8 cellular contexts compared by ENCODE assay signal in genomic region chr7:142581341-142581740, GRCh38.
DNase-seq lines count a peak whose midpoint lies in the region; ATAC-seq, FAIRE-seq and TF ChIP-seq lines count a peak whose summit lies in the region.

No MANE protein-coding gene starts in this region.

- dilution Hi-C loops in IMR-90 (cut with HindIII; ENCODE audit: low sequenced_read_pairs, unreplicated experiment): no loop called here

- H3K9ac ChIP-seq in IMR-90 (ENCODE audit: low read depth, low read length): no peak overlapping the region
- H3K9ac ChIP-seq in GM12878 (ENCODE audit: control insufficient read depth, insufficient read depth, low read length): no peak overlapping the region

- H3K4me2 ChIP-seq in IMR-90 (ENCODE audit: low read depth, low read length) (no peak overlapping the region), GM12878 (ENCODE audit: control insufficient read depth, insufficient read depth) (peak overlapping the region; percentile 40)

- no peak overlapping the region for H3K56ac ChIP-seq in IMR-90 (ENCODE audit: extremely low read depth, insufficient read depth, low read length)

- no peak for TF ChIP-seq RAD21 in IMR-90 (IDR thresholded peaks at IDR 0.05; ENCODE audit: low read length)
- TF ChIP-seq RAD21 in GM12878 (IDR thresholded peaks at IDR 0.05; ENCODE audit: insufficient read depth, low read depth, low read length): no peak

- H3K27ac ChIP-seq in IMR-90 (ENCODE audit: insufficient read depth, low read length): no peak overlapping the region
- no peak overlapping the region for H3K27ac ChIP-seq in GM12878 (ENCODE audit: control insufficient read depth, insufficient read depth)
- no peak overlapping the region for H3K27ac ChIP-seq in vagina
- no peak overlapping the region for H3K27ac ChIP-seq in adrenal gland

- peak overlapping the region; percentile 53; the same call in 1 of the 2 replicates for H3K14ac ChIP-seq in IMR-90 (replicated peaks; ENCODE audit: low read depth, low read length)

- no peak overlapping the region for H3K4me3 ChIP-seq in GM12865 (ENCODE audit: low read depth, low read length)
- no peak overlapping the region for H3K4me3 ChIP-seq in IMR-90 (ENCODE audit: insufficient read depth, low read depth, low read length)
- no peak overlapping the region for H3K4me3 ChIP-seq in GM12878
- H3K4me3 ChIP-seq in vagina: no peak overlapping the region
- H3K4me3 ChIP-seq in adrenal gland: no peak overlapping the region

- peak; percentile 89 for ATAC-seq in GM21528 (IDR thresholded peaks at IDR 0.05; ENCODE audit: low FRiP score, unreplicated experiment)
- ATAC-seq in IMR-90 (ENCODE audit: low read depth): peak; percentile 31; the same call in 1 of the 2 replicates
- ATAC-seq in GM12878: peak; percentile 65

- H2BK20ac ChIP-seq in IMR-90 (ENCODE audit: low read depth, low read length): peak overlapping the region; percentile 53; the same call in 1 of the 2 replicates

- H3K4ac ChIP-seq in IMR-90 (ENCODE audit: low read depth, low read length): peak overlapping the region; percentile 34; the same call in 1 of the 2 replicates

- H3K9me3 ChIP-seq in IMR-90 (ENCODE audit: control insufficient read depth, insufficient read depth, low read length) (no peaks in the 10 kb centered on the region), GM12878 (replicated peaks; ENCODE audit: control insufficient read depth, insufficient read depth, low read length) (no peaks in the 10 kb centered on the region), vagina (no peaks in the 10 kb centered on the region), adrenal gland (replicated peaks in 1 of 3) (no peaks in the 10 kb centered on the region)

- peak overlapping the region; percentile 4 for H2BK120ac ChIP-seq in IMR-90 (ENCODE audit: low read depth, low read length)

- RAD21 ChIA-PET in GM12878 (lab: Charles Lee; ENCODE audit: unreplicated experiment): interaction anchor here (1.3 to 5.6 kb wide), 3 partner anchors 22 to 227 kb away, joined by 3 to 127 read pairs (median 6); no protein-coding TSS in a partner anchor

- DNase-seq in GM12865 (ENCODE audit: low read depth) (peak; percentile 50), IMR-90 (no peak), GM12878 (ENCODE audit: low read depth, low spot score) (no peak), vagina (ENCODE audit: extremely low spot score in 2 of 2) (no peak), H4 (ENCODE audit: low spot score) (no peak), adrenal gland (no peak), NCI-H524 treated with DMSO at 0.1 percent for 48 hours (lab: John Stamatoyannopoulos, UW) (no peak)

- H3K18ac ChIP-seq in IMR-90 (ENCODE audit: low read depth, low read length): no peak overlapping the region

- BruUV-seq in IMR-90 (replicated peaks; lab: Mats Ljungman, UMichigan) (no TSS peak), GM12878 (replicated peaks; lab: Mats Ljungman, UMichigan) (no TSS peak)

- peaks cover 8% of the 10 kb centered on the region for H3K9me1 ChIP-seq in IMR-90 (ENCODE audit: insufficient read depth, low read length)

- SMC1A ChIA-PET in GM12878 (lab: Charles Lee; ENCODE audit: uncharacterized antibody, unreplicated experiment): interaction anchor here (0.9 to 3.7 kb wide), 4 partner anchors 18 to 231 kb away, joined by 3 to 12 read pairs (median 6); no protein-coding TSS in a partner anchor

- no peak for TF ChIP-seq EP300 in GM12878 (IDR thresholded peaks at IDR 0.05; ENCODE audit: borderline replicate concordance in 1 of 2, control insufficient read depth in 1 of 2, low read depth in 2 of 2, low read length in 2 of 2)

- in situ Hi-C loops in IMR-90 (cut with MboI; ENCODE audit: low sequenced_read_pairs): no loop called here
- in situ Hi-C loops in GM12878 (cut with MboI): no loop called here

- H4K8ac ChIP-seq in IMR-90 (ENCODE audit: low read depth in 2 of 2, low read length in 2 of 2): peak overlapping the region; percentile 36 to 84; a peak in 3 of 4 replicates

- no peak overlapping the region for H2AK5ac ChIP-seq in IMR-90 (ENCODE audit: low read depth, low read length)

- no peak overlapping the region for H2BK5ac ChIP-seq in IMR-90 (ENCODE audit: low read depth, low read length, poor library complexity, severe bottlenecking)

- CTCF ChIA-PET in IMR-90 (lab: Yijun Ruan, JAX): interaction anchor here (1.3 kb wide), 1 partner anchor 46 kb away, joined by 3 read pairs; no protein-coding TSS in a partner anchor
- CTCF ChIA-PET in GM12878 (lab: Yijun Ruan, JAX): interaction anchor here (1.0 to 6.2 kb wide), 6 partner anchors 9 to 634 kb away, joined by 3 to 165 read pairs (median 4); no protein-coding TSS in a partner anchor

- no peaks in the 10 kb centered on the region for H3K79me2 ChIP-seq in GM12878 (ENCODE audit: control insufficient read depth, insufficient read depth, low read length)

- H3K27me3 ChIP-seq in IMR-90 (ENCODE audit: control insufficient read depth, insufficient read depth, low read length) (no peaks in the 10 kb centered on the region), GM12878 (replicated peaks in 1 of 2; ENCODE audit: control insufficient read depth in 2 of 2, insufficient read depth in 2 of 2, low read length in 1 of 2) (no peaks in the 10 kb centered on the region), vagina (no peaks in the 10 kb centered on the region), adrenal gland (no peaks in the 10 kb centered on the region)

- H4K20me1 ChIP-seq in IMR-90 (ENCODE audit: insufficient read depth, low read length) (no peaks in the 10 kb centered on the region), GM12878 (ENCODE audit: control insufficient read depth, insufficient read depth) (no peaks in the 10 kb centered on the region)

- no peak for FAIRE-seq in GM12878 (lab: Jason Lieb, UNC)

- H3K36me3 ChIP-seq in IMR-90 (ENCODE audit: control insufficient read depth, insufficient read depth, low read length): no peaks in the 10 kb centered on the region
- H3K36me3 ChIP-seq in GM12878 (ENCODE audit: control insufficient read depth in 2 of 2, insufficient read depth in 2 of 2, low read length in 1 of 2): no peaks in the 10 kb centered on the region
- no peaks in the 10 kb centered on the region for H3K36me3 ChIP-seq in vagina
- no peaks in the 10 kb centered on the region for H3K36me3 ChIP-seq in adrenal gland (replicated peaks in 1 of 2)

- no peak for TF ChIP-seq POLR2A in IMR-90 (IDR thresholded peaks at IDR 0.05; ENCODE audit: low read depth, low read length)
- no peak for TF ChIP-seq POLR2A in GM12878 (IDR thresholded peaks at IDR 0.05; ENCODE audit: low read depth, low read length)
- no peak for TF ChIP-seq POLR2A in vagina (IDR thresholded peaks at IDR 0.05)
- no peak for TF ChIP-seq POLR2A in adrenal gland (IDR thresholded peaks at IDR 0.05)

- H3K4me1 ChIP-seq in IMR-90 (ENCODE audit: control insufficient read depth, insufficient read depth, low read length) (peaks cover 7% of the 10 kb centered on the region), GM12878 (ENCODE audit: control insufficient read depth, insufficient read depth, low read length) (peaks cover 10% of the 10 kb centered on the region), vagina (no peaks in the 10 kb centered on the region), adrenal gland (replicated peaks in 1 of 2) (no peaks in the 10 kb centered on the region)

- no peak overlapping the region for H2AK9ac ChIP-seq in IMR-90 (replicated peaks; ENCODE audit: low read depth, low read length, poor library complexity)

- H2BK15ac ChIP-seq in IMR-90 (ENCODE audit: low read depth, low read length): peak overlapping the region; percentile 18; the same call in 1 of the 3 replicates

- no CpG with 5 or more reads among the region's 4 CpGs for WGBS in IMR-90 (ENCODE audit: extremely low coverage in 2 of 2, insufficient read length in 1 of 2), 2 experiments
- WGBS in GM12878 (ENCODE audit: insufficient coverage, insufficient replicate concordance, low lambda C conversion rate, missing lambda C conversion rate): 26% methylated on average over 4 of the region's 4 CpGs
- 47 to 61% (median 51%) methylated on average over 4 of the region's 4 CpGs for WGBS in adrenal gland, 4 donors

- H3K79me1 ChIP-seq in IMR-90 (ENCODE audit: low read depth in 1 of 2, low read length in 2 of 2): no peaks in the 10 kb centered on the region

- POLR2A ChIA-PET in IMR-90 (lab: Charles Lee; ENCODE audit: unreplicated experiment): no interaction called here
- POLR2A ChIA-PET in GM12878 (lab: Charles Lee): no interaction called here

- intact Hi-C loops in IMR-90 (cut with micrococcal nuclease) (no loop called here), GM12878 (cut with micrococcal nuclease; ENCODE audit: unreplicated experiment) (no loop called here), vagina (cut with DNase I) (no loop called here), adrenal gland (cut with DNase I) (no loop called here)

- peak overlapping the region; percentile 82 for H2AFZ ChIP-seq in IMR-90 (replicated peaks; ENCODE audit: low read length, poor library complexity)
- peak overlapping the region; percentile 97 for H2AFZ ChIP-seq in GM12878 (ENCODE audit: control insufficient read depth, low read depth, low read length)

- no peak overlapping the region for H4K5ac ChIP-seq in IMR-90 (ENCODE audit: low read depth, low read length)

- no peak overlapping the region for H3K23ac ChIP-seq in IMR-90 (ENCODE audit: low read depth, low read length)

- TF ChIP-seq CTCF in GM12865 (IDR thresholded peaks at IDR 0.05; ENCODE audit: insufficient read depth, low read depth, low read length, missing control alignments) (no peak), IMR-90 (conservative IDR thresholded peaks at IDR 0.05; ENCODE audit: low read depth, low read length) (no peak), GM12878 (IDR thresholded peaks at IDR 0.05 in 2 of 3, conservative IDR thresholded peaks at IDR 0.05 in 1 of 3; ENCODE audit: control insufficient read depth in 2 of 3, extremely low read depth in 1 of 3, insufficient read depth in 1 of 3, low read depth in 3 of 3, low read length in 3 of 3) (no peak), vagina (IDR thresholded peaks at IDR 0.05) (no peak), adrenal gland (IDR thresholded peaks at IDR 0.05) (no peak)

- H4K91ac ChIP-seq in IMR-90 (ENCODE audit: insufficient read depth, low read depth, low read length): peak overlapping the region; percentile 37; the same call in 1 of the 2 replicates

TF ChIP-seq in GM12878, 131 proteins besides CTCF, POLR2A, EP300 and RAD21 (continues in another document):
- TF ChIP-seq ZNF274 (IDR thresholded peaks at IDR 0.05; ENCODE audit: insufficient read depth, insufficient read length): no peak
- TF ChIP-seq MTA2 (IDR thresholded peaks at IDR 0.05; ENCODE audit: low read depth): 0 out of 2 replicates have a peak, but pooled peaks have one; percentile 15
- TF ChIP-seq FOXM1 (IDR thresholded peaks at IDR 0.05; ENCODE audit: low read depth, low read length): no peak
- no peak for TF ChIP-seq IRF4 (IDR thresholded peaks at IDR 0.05; ENCODE audit: low read depth, low read length)
- no peak for TF ChIP-seq ATF7 (IDR thresholded peaks at IDR 0.05; ENCODE audit: low read depth)
- peak; percentile 8 for TF ChIP-seq MYC (IDR thresholded peaks at IDR 0.05; ENCODE audit: insufficient read depth, insufficient read length, insufficient replicate concordance, low read length, severe bottlenecking)
- peak in 1 of 2 experiments; percentile 18; a peak in 1 of 4 replicates for TF ChIP-seq BHLHE40 (IDR thresholded peaks at IDR 0.05; ENCODE audit: borderline replicate concordance in 1 of 2, low read depth in 2 of 2, low read length in 1 of 2)
- TF ChIP-seq YBX1 (IDR thresholded peaks at IDR 0.05): no peak

Comparison
In these comparisons a context has a peak if more than half of its experiments do, and no peak if none do; other contexts are left out.
1. ATAC-seq: peak in every context shown above with its lines; median percentile 89 in GM21528; 65 in GM12878; 31 in IMR-90.